In the genomic region with DNA sequence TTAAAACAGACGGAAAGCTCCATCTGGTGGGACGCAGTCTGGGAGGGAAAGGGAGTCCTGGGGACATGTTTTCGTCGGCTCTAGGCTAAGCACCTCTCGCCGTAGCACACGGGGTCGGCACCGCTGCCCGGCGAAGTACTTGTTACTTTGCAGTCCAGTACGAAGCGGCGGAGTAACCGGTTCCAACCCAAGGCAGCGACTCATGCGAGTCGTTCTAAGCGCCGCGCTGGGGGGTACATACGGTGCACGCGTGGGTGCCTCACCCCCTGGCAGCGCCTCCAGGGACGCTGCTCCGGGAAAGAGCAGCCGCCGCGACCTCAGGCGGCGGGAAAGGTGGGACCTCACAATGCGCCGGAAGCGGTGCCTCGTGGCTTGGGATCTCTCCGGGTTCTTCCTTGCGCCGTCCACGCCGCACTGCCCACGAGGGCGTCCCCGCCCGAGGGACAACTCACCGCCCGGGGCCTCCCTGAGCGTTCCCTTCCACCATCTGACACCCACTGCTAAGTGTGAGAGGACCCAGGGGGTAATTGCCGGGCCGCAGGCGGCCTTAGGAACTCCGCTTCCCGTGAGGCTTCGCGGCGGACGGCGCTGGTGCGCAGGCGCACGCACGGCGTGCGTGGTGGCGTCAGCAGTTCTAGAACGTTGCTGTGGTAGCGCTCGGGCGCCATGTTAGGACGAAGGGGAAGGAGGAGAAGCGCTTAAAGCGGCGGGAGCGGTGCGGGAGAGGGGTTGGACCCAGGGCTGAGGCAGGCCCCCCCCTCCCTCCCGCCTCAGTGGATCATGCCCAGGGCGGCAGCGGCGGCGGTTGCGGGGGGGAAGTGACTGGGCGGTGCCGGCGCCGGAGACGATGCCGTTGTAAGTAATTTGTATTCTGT, we compare ENCODE assay signal across 1 cellular context.
A peak's percentile ranks its signal among the peaks of the same experiment; 100 is the strongest.
TF ChIP-seq lines count a peak whose summit lies in the region.

Gene PAPOLA (plus strand): TSS at position 637 of the 875 bp plus-strand sequence. CDS start 211 bp downstream, at position 848.

TF ChIP-seq in HepG2, 621 proteins besides CTCF, POLR2A, EP300 and RAD21 (continued from another document and continues in another):
- peak; percentile 45; the same call in 1 of the 2 replicates for TF ChIP-seq ARID5B (CRISPR knock-in tag; IDR thresholded peaks at IDR 0.05)
- peak; percentile 72; the same call in 1 of the 2 replicates for TF ChIP-seq ELF3 (CRISPR knock-in tag; IDR thresholded peaks at IDR 0.05)
- peak; percentile 85; the same call in 1 of the 2 replicates for TF ChIP-seq ZNF615 (CRISPR knock-in tag; IDR thresholded peaks at IDR 0.05; ENCODE audit: borderline replicate concordance)
- peak; percentile 71 for TF ChIP-seq ZNF317 (CRISPR knock-in tag; IDR thresholded peaks at IDR 0.05)
- peak; percentile 81; the same call in 1 of the 2 replicates for TF ChIP-seq FOXJ3 (CRISPR knock-in tag; IDR thresholded peaks at IDR 0.05; ENCODE audit: borderline replicate concordance)
- TF ChIP-seq ZNF558 (CRISPR knock-in tag; IDR thresholded peaks at IDR 0.05; ENCODE audit: borderline replicate concordance) = peak; percentile 92; the same call in 1 of the 2 replicates
- no peak for TF ChIP-seq FOXA1 (IDR thresholded peaks at IDR 0.05)
- no peak for TF ChIP-seq FOXA1 (CRISPR knock-in tag; IDR thresholded peaks at IDR 0.05)
- TF ChIP-seq ZMAT5 (CRISPR knock-in tag; IDR thresholded peaks at IDR 0.05; ENCODE audit: borderline replicate concordance, low read depth) = no peak
- no peak for TF ChIP-seq MAFG (CRISPR knock-in tag; IDR thresholded peaks at IDR 0.05)
- TF ChIP-seq ZFP82 (CRISPR knock-in tag; IDR thresholded peaks at IDR 0.05; ENCODE audit: borderline replicate concordance) = peak; percentile 90; the same call in 1 of the 2 replicates
- TF ChIP-seq ZNF720 (CRISPR knock-in tag; IDR thresholded peaks at IDR 0.05) = no peak
- TF ChIP-seq, protein P1, sequence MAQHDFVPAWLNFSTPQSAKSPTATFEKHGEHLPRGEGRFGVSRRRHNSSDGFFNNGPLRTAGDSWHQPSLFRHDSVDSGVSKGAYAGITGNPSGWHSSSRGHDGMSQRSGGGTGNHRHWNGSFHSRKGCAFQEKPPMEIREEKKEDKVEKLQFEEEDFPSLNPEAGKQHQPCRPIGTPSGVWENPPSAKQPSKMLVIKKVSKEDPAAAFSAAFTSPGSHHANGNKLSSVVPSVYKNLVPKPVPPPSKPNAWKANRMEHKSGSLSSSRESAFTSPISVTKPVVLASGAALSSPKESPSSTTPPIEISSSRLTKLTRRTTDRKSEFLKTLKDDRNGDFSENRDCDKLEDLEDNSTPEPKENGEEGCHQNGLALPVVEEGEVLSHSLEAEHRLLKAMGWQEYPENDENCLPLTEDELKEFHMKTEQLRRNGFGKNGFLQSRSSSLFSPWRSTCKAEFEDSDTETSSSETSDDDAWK (CRISPR knock-in tag; IDR thresholded peaks at IDR 0.05) = no peak
- peak; percentile 65; the same call in 1 of the 2 replicates for TF ChIP-seq ZBTB38 (CRISPR knock-in tag; IDR thresholded peaks at IDR 0.05)
- TF ChIP-seq ZNF605 (CRISPR knock-in tag; IDR thresholded peaks at IDR 0.05) = peak; percentile 80
- peak; percentile 92 for TF ChIP-seq ATF1 (CRISPR knock-in tag; IDR thresholded peaks at IDR 0.05)
- TF ChIP-seq ZNF292 (CRISPR knock-in tag; IDR thresholded peaks at IDR 0.05; ENCODE audit: borderline replicate concordance, low read depth) = peak; percentile 82
- no peak for TF ChIP-seq ZNF607 (CRISPR knock-in tag; IDR thresholded peaks at IDR 0.05; ENCODE audit: borderline replicate concordance)
- TF ChIP-seq, protein P2, sequence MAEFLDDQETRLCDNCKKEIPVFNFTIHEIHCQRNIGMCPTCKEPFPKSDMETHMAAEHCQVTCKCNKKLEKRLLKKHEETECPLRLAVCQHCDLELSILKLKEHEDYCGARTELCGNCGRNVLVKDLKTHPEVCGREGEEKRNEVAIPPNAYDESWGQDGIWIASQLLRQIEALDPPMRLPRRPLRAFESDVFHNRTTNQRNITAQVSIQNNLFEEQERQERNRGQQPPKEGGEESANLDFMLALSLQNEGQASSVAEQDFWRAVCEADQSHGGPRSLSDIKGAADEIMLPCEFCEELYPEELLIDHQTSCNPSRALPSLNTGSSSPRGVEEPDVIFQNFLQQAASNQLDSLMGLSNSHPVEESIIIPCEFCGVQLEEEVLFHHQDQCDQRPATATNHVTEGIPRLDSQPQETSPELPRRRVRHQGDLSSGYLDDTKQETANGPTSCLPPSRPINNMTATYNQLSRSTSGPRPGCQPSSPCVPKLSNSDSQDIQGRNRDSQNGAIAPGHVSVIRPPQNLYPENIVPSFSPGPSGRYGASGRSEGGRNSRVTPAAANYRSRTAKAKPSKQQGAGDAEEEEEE (CRISPR knock-in tag; IDR thresholded peaks at IDR 0.05; ENCODE audit: borderline replicate concordance) = 0 out of 2 replicates have a peak, but pooled peaks have one; percentile 69
- TF ChIP-seq, protein P3, sequence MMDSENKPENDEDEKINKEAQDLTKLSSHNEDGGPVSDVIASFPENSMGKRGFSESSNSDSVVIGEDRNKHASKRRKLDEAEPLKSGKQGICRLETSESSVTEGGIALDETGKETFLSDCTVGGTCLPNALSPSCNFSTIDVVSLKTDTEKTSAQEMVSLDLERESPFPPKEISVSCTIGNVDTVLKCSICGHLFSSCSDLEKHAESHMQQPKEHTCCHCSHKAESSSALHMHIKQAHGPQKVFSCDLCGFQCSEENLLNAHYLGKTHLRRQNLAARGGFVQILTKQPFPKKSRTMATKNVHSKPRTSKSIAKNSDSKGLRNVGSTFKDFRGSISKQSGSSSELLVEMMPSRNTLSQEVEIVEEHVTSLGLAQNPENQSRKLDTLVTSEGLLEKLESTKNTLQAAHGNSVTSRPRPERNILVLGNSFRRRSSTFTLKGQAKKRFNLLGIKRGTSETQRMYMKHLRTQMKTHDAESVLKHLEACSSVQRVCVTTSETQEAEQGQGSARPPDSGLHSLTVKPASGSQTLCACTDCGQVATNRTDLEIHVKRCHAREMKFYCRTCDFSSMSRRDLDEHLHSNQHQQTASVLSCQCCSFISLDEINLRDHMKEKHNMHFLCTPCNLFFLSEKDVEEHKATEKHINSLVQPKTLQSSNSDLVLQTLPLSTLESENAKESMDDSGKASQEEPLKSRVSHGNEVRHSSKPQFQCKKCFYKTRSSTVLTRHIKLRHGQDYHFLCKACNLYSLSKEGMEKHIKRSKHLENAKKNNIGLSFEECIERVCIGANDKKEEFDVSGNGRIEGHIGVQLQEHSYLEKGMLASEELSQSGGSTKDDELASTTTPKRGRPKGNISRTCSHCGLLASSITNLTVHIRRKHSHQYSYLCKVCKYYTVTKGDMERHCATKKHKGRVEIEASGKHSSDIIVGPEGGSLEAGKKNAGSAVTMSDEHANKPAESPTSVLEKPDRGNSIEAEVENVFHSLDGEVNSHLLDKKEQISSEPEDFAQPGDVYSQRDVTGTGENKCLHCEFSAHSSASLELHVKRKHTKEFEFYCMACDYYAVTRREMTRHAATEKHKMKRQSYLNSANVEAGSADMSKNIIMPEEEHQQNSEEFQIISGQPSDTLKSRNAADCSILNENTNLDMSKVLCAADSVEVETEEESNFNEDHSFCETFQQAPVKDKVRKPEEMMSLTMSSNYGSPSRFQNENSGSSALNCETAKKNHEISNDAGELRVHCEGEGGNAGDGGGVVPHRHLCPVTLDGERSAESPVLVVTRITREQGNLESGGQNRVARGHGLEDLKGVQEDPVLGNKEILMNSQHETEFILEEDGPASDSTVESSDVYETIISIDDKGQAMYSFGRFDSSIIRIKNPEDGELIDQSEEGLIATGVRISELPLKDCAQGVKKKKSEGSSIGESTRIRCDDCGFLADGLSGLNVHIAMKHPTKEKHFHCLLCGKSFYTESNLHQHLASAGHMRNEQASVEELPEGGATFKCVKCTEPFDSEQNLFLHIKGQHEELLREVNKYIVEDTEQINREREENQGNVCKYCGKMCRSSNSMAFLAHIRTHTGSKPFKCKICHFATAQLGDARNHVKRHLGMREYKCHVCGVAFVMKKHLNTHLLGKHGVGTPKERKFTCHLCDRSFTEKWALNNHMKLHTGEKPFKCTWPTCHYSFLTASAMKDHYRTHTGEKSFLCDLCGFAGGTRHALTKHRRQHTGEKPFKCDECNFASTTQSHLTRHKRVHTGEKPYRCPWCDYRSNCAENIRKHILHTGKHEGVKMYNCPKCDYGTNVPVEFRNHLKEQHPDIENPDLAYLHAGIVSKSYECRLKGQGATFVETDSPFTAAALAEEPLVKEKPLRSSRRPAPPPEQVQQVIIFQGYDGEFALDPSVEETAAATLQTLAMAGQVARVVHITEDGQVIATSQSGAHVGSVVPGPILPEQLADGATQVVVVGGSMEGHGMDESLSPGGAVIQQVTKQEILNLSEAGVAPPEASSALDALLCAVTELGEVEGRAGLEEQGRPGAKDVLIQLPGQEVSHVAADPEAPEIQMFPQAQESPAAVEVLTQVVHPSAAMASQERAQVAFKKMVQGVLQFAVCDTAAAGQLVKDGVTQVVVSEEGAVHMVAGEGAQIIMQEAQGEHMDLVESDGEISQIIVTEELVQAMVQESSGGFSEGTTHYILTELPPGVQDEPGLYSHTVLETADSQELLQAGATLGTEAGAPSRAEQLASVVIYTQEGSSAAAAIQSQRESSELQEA (CRISPR knock-in tag; IDR thresholded peaks at IDR 0.05; ENCODE audit: not compliant biosample characterization) = peak; percentile 70
- no peak for TF ChIP-seq ZFAT (CRISPR knock-in tag; conservative IDR thresholded peaks at IDR 0.05)
- TF ChIP-seq CREM (IDR thresholded peaks at IDR 0.05) = peak; percentile 84
- TF ChIP-seq CREM (CRISPR knock-in tag; IDR thresholded peaks at IDR 0.05) = peak; percentile 52; the same call in 1 of the 2 replicates
- no peak for TF ChIP-seq HNRNPH1 (optimal IDR thresholded peaks at IDR 0.05; ENCODE audit: low read depth, low read length)
- TF ChIP-seq CAMTA2 (CRISPR knock-in tag; IDR thresholded peaks at IDR 0.05; ENCODE audit: borderline replicate concordance) = 0 out of 2 replicates have a peak, but pooled peaks have one; percentile 64
- no peak for TF ChIP-seq ZNF10 (CRISPR knock-in tag; IDR thresholded peaks at IDR 0.05; ENCODE audit: borderline replicate concordance, low read depth)
- TF ChIP-seq ZSCAN22 (CRISPR knock-in tag; IDR thresholded peaks at IDR 0.05) = peak; percentile 77; the same call in 1 of the 2 replicates
- peak; percentile 71; the same call in 1 of the 2 replicates for TF ChIP-seq SIN3A (IDR thresholded peaks at IDR 0.05; ENCODE audit: borderline replicate concordance, low read depth, low read length)
- no peak for TF ChIP-seq CBX1 (IDR thresholded peaks at IDR 0.05; ENCODE audit: low read depth)
- peak; percentile 88 for TF ChIP-seq KMT2A (CRISPR knock-in tag; IDR thresholded peaks at IDR 0.05)
- TF ChIP-seq ZNF441 (CRISPR knock-in tag; IDR thresholded peaks at IDR 0.05; ENCODE audit: borderline replicate concordance) = peak; percentile 85
- TF ChIP-seq SKI (IDR thresholded peaks at IDR 0.05; ENCODE audit: partially characterized antibody) = no peak
- peak; percentile 84 for TF ChIP-seq TAF1 (CRISPR knock-in tag; IDR thresholded peaks at IDR 0.05)
- TF ChIP-seq MBNL3 (CRISPR knock-in tag; conservative IDR thresholded peaks at IDR 0.05) = no peak
- TF ChIP-seq NCOR1 (IDR thresholded peaks at IDR 0.05; ENCODE audit: borderline replicate concordance, low read length) = no peak
- TF ChIP-seq ZNF432 (CRISPR knock-in tag; IDR thresholded peaks at IDR 0.05; ENCODE audit: borderline replicate concordance) = no peak
- TF ChIP-seq THAP8 (CRISPR knock-in tag; IDR thresholded peaks at IDR 0.05; ENCODE audit: borderline replicate concordance) = no peak
- TF ChIP-seq CENPX (CRISPR knock-in tag; IDR thresholded peaks at IDR 0.05) = no peak
- no peak for TF ChIP-seq MLXIP (CRISPR knock-in tag; IDR thresholded peaks at IDR 0.05; ENCODE audit: borderline replicate concordance)
